ENCODE assay signal across 19 cellular contexts in the genomic region with DNA sequence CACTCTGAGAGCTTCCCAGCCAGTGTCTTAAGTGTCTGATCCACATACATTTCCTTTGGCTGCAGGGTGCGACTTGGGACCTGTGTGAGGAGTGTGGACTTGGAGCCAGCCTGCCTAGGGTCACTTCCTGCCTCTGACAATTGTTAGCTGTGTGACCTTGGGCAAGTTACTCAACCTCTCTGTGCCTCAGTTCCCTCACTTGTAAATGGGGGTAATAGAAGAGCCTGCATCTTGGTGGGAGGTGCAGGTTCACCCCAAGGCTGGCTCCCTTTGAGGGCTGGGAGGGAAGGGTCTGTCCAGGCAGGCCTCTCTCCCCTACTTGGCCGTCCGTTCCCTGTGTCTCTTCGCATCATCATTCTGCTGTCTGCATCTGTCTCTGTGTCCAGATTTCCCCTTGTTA.
"Had no signal": no experiment of that assay in that cellular context is flagged by ENCODE, and none has a peak within 500 bp of the region (broad histone marks: within the 10 kb centered on the region; RNA-seq: fewer than 3 reads in every experiment).

No MANE protein-coding gene starts in this region.

- H3K9me3 ChIP-seq: esophagus squamous epithelium, neutrophil, suprapubic skin had no signal

- H3K36me3 Mint-ChIP-seq: activated naive CD4-positive, alpha-beta T cell treated with anti-CD3 and anti-CD28 coated beads, Interleukin-2, amount 50 U/mL, for 72 hours; type B pancreatic cell; WTC11 had no signal

- H3K27me3 ChIP-seq: neutrophil, suprapubic skin had no signal

- H3K36me3 ChIP-seq: esophagus squamous epithelium, neutrophil, suprapubic skin had no signal

- H3K4me1 Mint-ChIP-seq: activated CD4-positive, alpha-beta memory T cell treated with anti-CD3 and anti-CD28 coated beads, Interleukin-2, amount 10 ng/mL, durations not matched to agents 7 days and 5 days had no signal

- ATAC-seq: activated naive CD4-positive, alpha-beta T cell treated with anti-CD3 and anti-CD28 coated beads, Interleukin-2, amount 50 U/mL, for 72 hours; foreskin keratinocyte had no signal

- FAIRE-seq: colon, endothelial cell of umbilical vein had no signal

- H3K9me3 Mint-ChIP-seq: activated CD4-positive, alpha-beta memory T cell treated with anti-CD3 and anti-CD28 coated beads, Interleukin-2, amount 10 ng/mL, durations not matched to agents 7 days and 5 days; activated naive CD4-positive, alpha-beta T cell treated with anti-CD3 and anti-CD28 coated beads, Interleukin-2, amount 50 U/mL, for 72 hours; stimulated activated naive CD8-positive, alpha-beta T cell treated with anti-CD3 and anti-CD28 coated beads, Interleukin-15, Interleukin-2, amounts not matched to agents 100 ng/mL and 50 ng/mL, for 24 hours; type B pancreatic cell; WTC11 had no signal

- H3K27ac ChIP-seq: esophagus squamous epithelium, foreskin keratinocyte, neutrophil, skin epidermis, suprapubic skin had no signal

- H3K27ac Mint-ChIP-seq: activated CD4-positive, alpha-beta memory T cell treated with anti-CD3 and anti-CD28 coated beads, Interleukin-2, amount 10 ng/mL, durations not matched to agents 7 days and 5 days; activated naive CD4-positive, alpha-beta T cell treated with anti-CD3 and anti-CD28 coated beads, Interleukin-2, amount 50 U/mL, for 72 hours; stimulated activated naive CD8-positive, alpha-beta T cell treated with anti-CD3 and anti-CD28 coated beads, Interleukin-15, Interleukin-2, amounts not matched to agents 100 ng/mL and 50 ng/mL, for 24 hours; type B pancreatic cell; WTC11 had no signal

- H3K27me3 Mint-ChIP-seq: activated CD4-positive, alpha-beta memory T cell treated with anti-CD3 and anti-CD28 coated beads, Interleukin-2, amount 10 ng/mL, durations not matched to agents 7 days and 5 days; stimulated activated naive CD8-positive, alpha-beta T cell treated with anti-CD3 and anti-CD28 coated beads, Interleukin-15, Interleukin-2, amounts not matched to agents 100 ng/mL and 50 ng/mL, for 24 hours had no signal

- H3K4me1 ChIP-seq: foreskin keratinocyte had no signal

- H3K4me3 Mint-ChIP-seq: activated CD4-positive, alpha-beta memory T cell treated with anti-CD3 and anti-CD28 coated beads, Interleukin-2, amount 10 ng/mL, durations not matched to agents 7 days and 5 days; stimulated activated naive CD8-positive, alpha-beta T cell treated with anti-CD3 and anti-CD28 coated beads, Interleukin-15, Interleukin-2, amounts not matched to agents 100 ng/mL and 50 ng/mL, for 24 hours; type B pancreatic cell; WTC11 had no signal

- DNase-seq: activated CD4-positive, alpha-beta memory T cell treated with anti-CD3 and anti-CD28 coated beads, Interleukin-2, amount 10 ng/mL, durations not matched to agents 7 days and 5 days; activated CD4-positive, alpha-beta T cell treated with anti-CD3 and anti-CD28 coated beads for 4 hours; activated gamma-delta T cell; activated T-cell treated with anti-CD3 and anti-CD28 coated beads, Interleukin-2, amount 50 U/mL, for 48 hours; esophagus squamous epithelium; foreskin keratinocyte; stimulated activated CD4-positive, alpha-beta T cell treated with anti-CD3 and anti-CD28 coated beads, Interleukin-15, amount 100 ng/mL, for 24 hours; stimulated activated CD4-positive, alpha-beta T cell treated with anti-CD3 and anti-CD28 coated beads, Interleukin-4, amount 100 ng/mL, for 24 hours; stimulated activated CD8-positive, alpha-beta memory T cell treated with anti-CD3 and anti-CD28 coated beads, Interleukin-4, amount 100 ng/mL, for 48 hours; T-helper 2 cell had no signal

- H3K4me3 ChIP-seq: skin epidermis, suprapubic skin had no signal
